In the genomic region with DNA sequence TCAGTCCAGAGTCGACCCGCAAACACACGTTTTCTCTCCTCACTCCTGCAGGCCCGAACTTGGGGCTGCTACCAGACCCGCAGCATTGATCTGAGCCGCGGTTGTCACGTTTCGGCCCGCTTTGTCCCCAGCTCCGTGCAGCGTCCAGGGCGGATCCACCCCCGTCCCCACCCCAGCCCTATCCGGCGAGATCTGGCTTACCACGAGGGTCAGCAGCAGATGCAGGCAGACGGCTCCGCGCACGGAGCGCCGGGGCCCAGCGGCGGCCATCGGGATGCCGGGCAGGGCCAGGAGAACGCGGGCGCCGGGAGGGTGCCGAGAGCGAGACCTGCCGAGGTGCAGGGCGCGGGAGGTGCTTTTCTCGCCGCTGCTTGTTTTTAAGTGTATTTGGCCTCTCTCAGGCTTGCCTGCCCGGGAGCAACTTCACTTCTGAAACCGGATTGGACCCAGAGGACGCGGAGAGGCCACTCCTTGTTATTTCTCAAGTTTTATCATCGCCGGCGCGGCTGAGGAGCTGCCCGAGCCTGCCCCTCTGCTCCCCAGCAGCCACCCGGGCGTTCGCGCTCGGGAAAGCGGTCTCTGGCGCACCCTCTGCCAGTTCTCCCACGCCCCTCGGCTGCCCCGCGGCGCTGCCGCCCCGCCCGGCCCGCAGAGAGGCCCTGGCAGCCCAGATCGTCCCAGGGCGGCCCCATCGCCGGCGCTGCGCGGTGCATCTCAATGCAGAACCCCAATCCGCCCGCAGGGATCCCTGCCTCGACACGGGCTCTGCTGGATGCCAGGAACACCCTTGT, we compare ENCODE assay signal across 9 cellular contexts. TPM values are rescaled to one million over a fixed set of nuclear protein-coding genes. Genes with fewer than 3 reads are reported as not detected.
DNase-seq lines count a peak whose midpoint lies in the region; ATAC-seq and FAIRE-seq lines count a peak whose summit lies in the region.
"Had no signal": no experiment of that assay in that cellular context is flagged by ENCODE, and none has a peak within 500 bp of the region (broad histone marks: within the 10 kb centered on the region; RNA-seq: fewer than 3 reads in every experiment).

A gene (minus strand): TSS at position 352 of the 791 bp plus-strand sequence. CDS start 82 bp downstream, at position 270.

- H3K4me1 ChIP-seq in HUES64 (ENCODE audit: insufficient read depth, low read length) = peaks cover 18% of the 10 kb centered on the region
- peaks cover 19% of the 10 kb centered on the region for H3K4me1 ChIP-seq in iPS-18a (ENCODE audit: control insufficient read depth, low read depth, low read length)
- H3K4me1 ChIP-seq in small intestine (ENCODE audit: control insufficient read depth in 2 of 2, insufficient read depth in 1 of 2, low read depth in 1 of 2, low read length in 1 of 2) = peaks cover 0 to 6% of the 10 kb centered on the region in 2 donors

- H3K9me3 Mint-ChIP-seq in activated naive CD8-positive, alpha-beta T cell (ENCODE audit: low read depth) = peaks cover 7% of the 10 kb centered on the region

- peaks cover 37% of the 10 kb centered on the region for H3K27me3 Mint-ChIP-seq in activated naive CD8-positive, alpha-beta T cell

- peak within 1 kb of the TSS; percentile 20 for H3K4me3 Mint-ChIP-seq in activated naive CD8-positive, alpha-beta T cell

- H3K36me3 ChIP-seq in HUES64 (ENCODE audit: insufficient read depth, low read length) (no peaks in the 10 kb centered on the region), iPS-18a (ENCODE audit: control insufficient read depth, low read depth, low read length) (no peaks in the 10 kb centered on the region), small intestine (ENCODE audit: control insufficient read depth in 2 of 2, insufficient read depth in 2 of 2, low read length in 2 of 2) (no peaks in the 10 kb centered on the region)
- H3K36me3 ChIP-seq: neutrophil had no signal

- no peak for ATAC-seq in HG03097 (IDR thresholded peaks at IDR 0.05; ENCODE audit: low FRiP score, unreplicated experiment)
- ATAC-seq in GM19455 (IDR thresholded peaks at IDR 0.05; ENCODE audit: unreplicated experiment) = no peak

- no peaks in the 10 kb centered on the region for H3K36me3 Mint-ChIP-seq in activated naive CD8-positive, alpha-beta T cell

- no peak within 1 kb of the TSS for H3K27ac Mint-ChIP-seq in activated naive CD8-positive, alpha-beta T cell

- DNase-seq in small intestine (peak; percentile 60), NCI-H1092 treated with DMSO at 0.1 percent for 48 hours (lab: John Stamatoyannopoulos, UW) (no peak), NCI-H2171 treated with DMSO at 0.1 percent for 48 hours (lab: John Stamatoyannopoulos, UW) (no peak)

- H3K9me3 ChIP-seq in HUES64 (ENCODE audit: insufficient read depth, low read depth, low read length) (no peaks in the 10 kb centered on the region), iPS-18a (ENCODE audit: control insufficient read depth, low read depth, low read length) (no peaks in the 10 kb centered on the region), small intestine (ENCODE audit: control insufficient read depth, low read depth) (no peaks in the 10 kb centered on the region)
- H3K9me3 ChIP-seq: neutrophil had no signal

- peak within 1 kb of the TSS; percentile 65 for H3K9ac ChIP-seq in HUES64 (ENCODE audit: low read depth, low read length)
- H3K9ac ChIP-seq in iPS-18a (ENCODE audit: low read length) = peak within 1 kb of the TSS; percentile 38

- under 1% methylated on average over 74 of the region's 74 CpGs for WGBS in HUES64
- WGBS in small intestine, 3 donors = 1 to 7% (median 4%) methylated on average over 70 to 74 of the region's 74 CpGs

- H3K27ac ChIP-seq in HUES64 (ENCODE audit: low read depth, low read length) = no peak within 1 kb of the TSS
- no peak within 1 kb of the TSS for H3K27ac ChIP-seq in iPS-18a (ENCODE audit: low read length)
- no peak within 1 kb of the TSS for H3K27ac ChIP-seq in small intestine (ENCODE audit: low read depth in 1 of 2, low read length in 1 of 2)
- H3K27ac ChIP-seq: neutrophil had no signal

- FAIRE-seq in small intestine (lab: Jason Lieb, UNC) = no peak

- H3K27me3 ChIP-seq in HUES64 (ENCODE audit: insufficient read depth, low read length) = peaks cover 81% of the 10 kb centered on the region
- peaks cover 60% of the 10 kb centered on the region for H3K27me3 ChIP-seq in iPS-18a (ENCODE audit: control insufficient read depth, insufficient read depth, low read length)
- H3K27me3 ChIP-seq in small intestine (ENCODE audit: control insufficient read depth in 2 of 2, insufficient read depth in 2 of 2, low read length in 2 of 2) = peaks cover 5 to 24% of the 10 kb centered on the region in 2 donors

- H3K4me1 Mint-ChIP-seq in activated naive CD8-positive, alpha-beta T cell (ENCODE audit: low read depth) = peaks cover 3% of the 10 kb centered on the region

- H3K4me3 ChIP-seq in HUES64 (ENCODE audit: low read length) (peak within 1 kb of the TSS; percentile 60), iPS-18a (ENCODE audit: low read length) (peak within 1 kb of the TSS; percentile 64), small intestine (ENCODE audit: low read depth in 1 of 2, low read length in 2 of 2) (peak within 1 kb of the TSS in 1 of 2 donors; percentile 36)

RNA-seq across cellular contexts. Expression of the gene that starts here (rescaled TPM):
- polyA plus RNA-seq in HUES64 (2013, experiment 1 of 2) = 0.80 TPM
- 1.8 TPM for polyA plus RNA-seq in HUES64 (2013, experiment 2 of 2)
- polyA plus RNA-seq in small intestine = under 1 TPM; under 0.01 to 0.27 (median 0.27) TPM

Comparison
In these comparisons a context has a peak if more than half of its experiments do, and no peak if none do; other contexts are left out.
1. Peak in DNase-seq in small intestine; RNA of the gene not detected or under 1 TPM.